In the genomic region with DNA sequence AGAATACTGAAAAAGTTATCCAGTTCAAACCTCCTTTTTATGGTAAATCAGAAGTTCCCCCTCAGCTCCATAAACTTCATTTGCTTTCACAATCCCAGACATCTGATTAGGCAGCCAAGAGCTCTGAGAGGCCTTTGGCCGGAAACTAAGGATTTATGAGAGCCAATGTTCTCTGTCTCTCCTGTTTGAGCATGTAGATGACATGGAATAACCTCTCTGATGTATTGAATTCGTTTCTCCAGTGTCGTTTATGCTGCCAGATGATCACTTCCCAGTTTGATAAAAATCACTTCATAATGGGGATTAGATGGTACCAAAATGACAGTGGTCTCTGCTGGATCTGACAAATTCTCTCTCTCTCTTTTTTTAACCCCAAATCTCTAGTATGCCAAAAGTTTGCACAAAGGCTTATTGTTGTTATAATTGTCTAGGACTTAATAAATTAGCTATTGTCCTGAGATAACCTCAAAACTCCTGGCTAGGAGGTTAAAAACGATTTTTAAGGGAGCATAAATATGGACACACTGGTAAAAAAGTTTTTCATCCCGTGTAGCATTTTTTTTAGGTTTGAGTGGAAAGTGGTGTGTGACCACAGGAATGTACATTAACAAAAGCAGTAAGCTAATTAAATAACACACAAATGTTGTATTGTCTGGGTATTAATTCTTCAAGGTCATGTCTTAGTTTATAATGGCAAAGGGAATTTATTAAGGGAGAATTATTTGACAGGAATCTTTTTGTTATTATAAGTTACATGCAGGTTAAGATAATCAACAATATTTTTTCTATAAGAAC, we compare ENCODE assay signal across 14 cellular contexts.
DNase-seq lines count a peak whose midpoint lies in the region; ATAC-seq, FAIRE-seq and TF ChIP-seq lines count a peak whose summit lies in the region.
"Had no signal": no experiment of that assay in that cellular context is flagged by ENCODE, and none has a peak within 500 bp of the region (broad histone marks: within the 10 kb centered on the region; RNA-seq: fewer than 3 reads in every experiment).

No MANE protein-coding gene starts in this region.

- no peak for TF ChIP-seq POLR2A in sigmoid colon (IDR thresholded peaks at IDR 0.05)

- H3K4me3 Mint-ChIP-seq in endodermal cell, result no peak overlapping the region
- H3K4me3 Mint-ChIP-seq: activated CD4-positive, alpha-beta T cell treated with anti-CD3 and anti-CD28 coated beads, Interleukin-2, amount 10 ng/mL, durations not matched to agents 24 days and 14 days; effector memory CD8-positive, alpha-beta T cell had no signal

- H3K27me3 ChIP-seq in left ventricle myocardium inferior (ENCODE audit: low read depth) (no peaks in the 10 kb centered on the region), sigmoid colon (no peaks in the 10 kb centered on the region), endodermal cell (ENCODE audit: control insufficient read depth, insufficient read depth, low read length, poor library complexity, severe bottlenecking) (no peaks in the 10 kb centered on the region)

- no peak overlapping the region for H3K9ac ChIP-seq in endodermal cell (ENCODE audit: extremely low read depth, low read length, poor library complexity, severe bottlenecking)

- H3K27ac ChIP-seq in left ventricle myocardium inferior (replicated peaks) (peak overlapping the region; percentile 73), sigmoid colon (peak overlapping the region in 3 of 4 donors; percentile 36 to 48 (median 40)), endodermal cell (ENCODE audit: low read depth, low read length) (no peak overlapping the region)

- no peaks in the 10 kb centered on the region for H3K36me3 Mint-ChIP-seq in endodermal cell (ENCODE audit: low read depth)

- TF ChIP-seq CTCF in astrocyte of the spinal cord (IDR thresholded peaks at IDR 0.05; ENCODE audit: low read depth, low read length), result no peak
- TF ChIP-seq CTCF in left ventricle myocardium inferior (IDR thresholded peaks at IDR 0.05; ENCODE audit: borderline replicate concordance), result no peak
- TF ChIP-seq CTCF in sigmoid colon (IDR thresholded peaks at IDR 0.05), result no peak
- no peak for TF ChIP-seq CTCF in endodermal cell (conservative IDR thresholded peaks at IDR 0.05)

- 12 to 41% methylated on average over 5 of the region's 5 CpGs for WGBS in sigmoid colon, 2 donors
- 62 to 77% methylated on average over 2 to 5 of the region's 5 CpGs for WGBS in endodermal cell (ENCODE audit: insufficient coverage in 1 of 2, insufficient read length in 1 of 2), 2 experiments

- H3K9me3 Mint-ChIP-seq in endodermal cell, result no peaks in the 10 kb centered on the region
- H3K9me3 Mint-ChIP-seq: activated CD4-positive, alpha-beta T cell treated with anti-CD3 and anti-CD28 coated beads, Interleukin-2, amount 10 ng/mL, durations not matched to agents 24 days and 14 days; effector memory CD8-positive, alpha-beta T cell had no signal

- H3K4me1 Mint-ChIP-seq in endodermal cell, result peaks cover 29% of the 10 kb centered on the region
- H3K4me1 Mint-ChIP-seq: activated CD4-positive, alpha-beta T cell treated with anti-CD3 and anti-CD28 coated beads, Interleukin-2, amount 10 ng/mL, durations not matched to agents 24 days and 14 days had no signal

- H3K4me3 ChIP-seq in astrocyte of the spinal cord (ENCODE audit: low read depth, low read length), result no peak overlapping the region
- H3K4me3 ChIP-seq in left ventricle myocardium inferior, result no peak overlapping the region
- H3K4me3 ChIP-seq in sigmoid colon, result no peak overlapping the region
- H3K4me3 ChIP-seq in endodermal cell (ENCODE audit: low read length), result no peak overlapping the region

- H3K36me3 ChIP-seq in left ventricle myocardium inferior (no peaks in the 10 kb centered on the region), sigmoid colon (no peaks in the 10 kb centered on the region), endodermal cell (ENCODE audit: control insufficient read depth, insufficient read depth, low read length) (no peaks in the 10 kb centered on the region)

- no peak for FAIRE-seq in urothelium cell line (lab: Jason Lieb, UNC)
- FAIRE-seq: islet of Langerhans had no signal

- H3K4me1 ChIP-seq in left ventricle myocardium inferior (peaks cover 56% of the 10 kb centered on the region), sigmoid colon (peaks cover 0 to 24% (median 17%) of the 10 kb centered on the region in 4 donors), endodermal cell (ENCODE audit: control insufficient read depth, insufficient read depth, low read length) (peaks cover 16% of the 10 kb centered on the region)

- ATAC-seq in HG02588 (IDR thresholded peaks at IDR 0.05; ENCODE audit: unreplicated experiment) (no peak), GM21723 (IDR thresholded peaks at IDR 0.05; ENCODE audit: unreplicated experiment) (no peak)
- ATAC-seq: effector memory CD8-positive, alpha-beta T cell had no signal

- peak; percentile 78 for DNase-seq in H4 (ENCODE audit: low spot score)
- DNase-seq in astrocyte of the spinal cord (ENCODE audit: low read depth, low spot score), result peak; percentile 35
- no peak for DNase-seq in left ventricle myocardium inferior
- DNase-seq in sigmoid colon, result no peak
- no peak for DNase-seq in urothelium cell line (ENCODE audit: low spot score)
- DNase-seq in endodermal cell, result no peak
- DNase-seq: activated CD4-positive, alpha-beta T cell treated with anti-CD3 and anti-CD28 coated beads, Interleukin-2, amount 10 ng/mL, durations not matched to agents 24 days and 14 days; activated naive CD4-positive, alpha-beta T cell treated with anti-CD3 and anti-CD28 coated beads, Interleukin-2, amount 50 U/mL, for 16 hours; COR-L47; effector memory CD8-positive, alpha-beta T cell; NCI-H2029 had no signal

- in situ Hi-C loops in astrocyte of the spinal cord (cut with HindIII; ENCODE audit: low sequenced_read_pairs), result no loop called here

- H3K27ac Mint-ChIP-seq in endodermal cell, result no peak overlapping the region
- H3K27ac Mint-ChIP-seq: activated CD4-positive, alpha-beta T cell treated with anti-CD3 and anti-CD28 coated beads, Interleukin-2, amount 10 ng/mL, durations not matched to agents 24 days and 14 days; effector memory CD8-positive, alpha-beta T cell had no signal

- intact Hi-C loops in left ventricle myocardium inferior (cut with micrococcal nuclease) (no loop called here), sigmoid colon (cut with DNase I) (no loop called here)

- H3K9me3 ChIP-seq in left ventricle myocardium inferior (replicated peaks) (no peaks in the 10 kb centered on the region), sigmoid colon (no peaks in the 10 kb centered on the region), endodermal cell (ENCODE audit: control insufficient read depth, low read length) (no peaks in the 10 kb centered on the region)

- no peak for TF ChIP-seq EP300 in sigmoid colon (IDR thresholded peaks at IDR 0.05)

- H3K27me3 Mint-ChIP-seq in endodermal cell (ENCODE audit: insufficient read depth), result no peaks in the 10 kb centered on the region
- H3K27me3 Mint-ChIP-seq: activated CD4-positive, alpha-beta T cell treated with anti-CD3 and anti-CD28 coated beads, Interleukin-2, amount 10 ng/mL, durations not matched to agents 24 days and 14 days; effector memory CD8-positive, alpha-beta T cell had no signal

Comparison
In these comparisons a context has a peak if more than half of its experiments do, and no peak if none do; other contexts are left out.
1. DNase-seq: peak in H4 (single experiment) and astrocyte of the spinal cord (single experiment); none in left ventricle myocardium inferior (single experiment), sigmoid colon (single experiment), urothelium cell line (single experiment) and endodermal cell (single experiment).